ENCODE assay signal across 11 cellular contexts in genomic region chr1:94599090-94599813, GRCh38. TPM values are rescaled to one million over a fixed set of nuclear protein-coding genes. Genes with fewer than 3 reads are reported as not detected.
A peak's percentile ranks its signal among the peaks of the same experiment; 100 is the strongest.
DNase-seq lines count a peak whose midpoint lies in the region; ATAC-seq and TF ChIP-seq lines count a peak whose summit lies in the region.
"Had no signal": no experiment of that assay in that cellular context is flagged by ENCODE, and none has a peak within 500 bp of the region (broad histone marks: within the 10 kb centered on the region; RNA-seq: fewer than 3 reads in every experiment).

No MANE protein-coding gene starts in this region.

- ATAC-seq in PC-3 = peak; percentile 55
- no peak for ATAC-seq in lung (ENCODE audit: insufficient read depth, low FRiP score)
- ATAC-seq in GM21390 (IDR thresholded peaks at IDR 0.05; ENCODE audit: unreplicated experiment) = no peak

- intact Hi-C loops in PC-3 (cut with micrococcal nuclease) = loop anchor here (1.0 kb wide), 1 partner anchor 67 kb away; no protein-coding TSS in a partner anchor

- WGBS in lung, 2 donors = 65 to 66% methylated on average over 11 of the region's 11 CpGs

- H3K27ac Mint-ChIP-seq in endothelial cell (ENCODE audit: unreplicated experiment) = no peak overlapping the region
- no peak overlapping the region for H3K27ac Mint-ChIP-seq in activated CD4-positive, alpha-beta T cell treated with anti-CD3 and anti-CD28 coated beads, Interleukin-2, amount 10 ng/mL, durations not matched to agents 7 days and 5 days
- H3K27ac Mint-ChIP-seq: activated naive CD4-positive, alpha-beta T cell treated with anti-CD3 and anti-CD28 coated beads, Interleukin-2, amount 50 U/mL, for 24 hours had no signal

- DNase-seq in AG09309 (ENCODE audit: low read depth) (no peak), PC-3 (peak; percentile 49), endothelial cell (ENCODE audit: low spot score) (peak; percentile 13), lung (ENCODE audit: low spot score) (peak; percentile 49), NCI-H1105 (lab: John Stamatoyannopoulos, UW) (no peak)
- no peak for DNase-seq in NK-92 treated with Interleukin-12 subunit alpha and Interleukin-12 subunit beta, amount 100 ng/mL, for 24 hours (lab: John Stamatoyannopoulos, UW)
- DNase-seq in activated CD4-positive, alpha-beta T cell treated with anti-CD3 and anti-CD28 coated beads, Interleukin-2, amount 10 ng/mL, durations not matched to agents 7 days and 5 days = no peak
- DNase-seq: kidney glomerular epithelial cell, SIG-M5 had no signal

- peaks cover 9% of the 10 kb centered on the region for H3F3A ChIP-seq in PC-3 (ENCODE audit: low read length, unreplicated experiment)

- CTCF ChIA-PET in PC-3 (lab: Charles Lee) = interaction anchor here (0.8 kb wide), 1 partner anchor 77 kb away, joined by 3 read pairs; no protein-coding TSS in a partner anchor
- CTCF ChIA-PET in activated CD4-positive, alpha-beta T cell treated with anti-CD3 and anti-CD28 coated beads, Interleukin-2, amount 10 ng/mL, durations not matched to agents 7 days and 5 days (lab: Charles Lee) = no interaction called here

- no peaks in the 10 kb centered on the region for H3K27me3 ChIP-seq in PC-3 (ENCODE audit: low read length)
- no peaks in the 10 kb centered on the region for H3K27me3 ChIP-seq in lung (ENCODE audit: control insufficient read depth, insufficient read depth)

- no peaks in the 10 kb centered on the region for H3K79me2 ChIP-seq in PC-3 (ENCODE audit: low read length)

- no peak overlapping the region for H3K27ac ChIP-seq in PC-3 (ENCODE audit: low read length)
- no peak overlapping the region for H3K27ac ChIP-seq in lung (ENCODE audit: low read depth in 1 of 2, low read length in 1 of 2)

- H3K9ac ChIP-seq in PC-3 (ENCODE audit: low read length) = no peak overlapping the region

- no peak overlapping the region for H3K4me3 Mint-ChIP-seq in endothelial cell (ENCODE audit: unreplicated experiment)
- no peak overlapping the region for H3K4me3 Mint-ChIP-seq in activated CD4-positive, alpha-beta T cell treated with anti-CD3 and anti-CD28 coated beads, Interleukin-2, amount 10 ng/mL, durations not matched to agents 7 days and 5 days
- H3K4me3 Mint-ChIP-seq: activated naive CD4-positive, alpha-beta T cell treated with anti-CD3 and anti-CD28 coated beads, Interleukin-2, amount 50 U/mL, for 24 hours had no signal

- TF ChIP-seq CTCF in AG09309 (IDR thresholded peaks at IDR 0.05; ENCODE audit: control insufficient read depth, insufficient read depth, low read depth, low read length, missing control alignments) (peak; percentile 58), PC-3 (conservative IDR thresholded peaks at IDR 0.05; ENCODE audit: low read depth, low read length) (peak; percentile 55), endothelial cell (IDR thresholded peaks at IDR 0.05; ENCODE audit: unreplicated experiment) (no peak), lung (IDR thresholded peaks at IDR 0.05; ENCODE audit: control extremely low read depth, extremely low read depth) (peak; percentile 2)

- no peaks in the 10 kb centered on the region for H3K36me3 Mint-ChIP-seq in endothelial cell (ENCODE audit: low read depth, unreplicated experiment)
- H3K36me3 Mint-ChIP-seq in activated CD4-positive, alpha-beta T cell treated with anti-CD3 and anti-CD28 coated beads, Interleukin-2, amount 10 ng/mL, durations not matched to agents 7 days and 5 days (ENCODE audit: low read depth) = no peaks in the 10 kb centered on the region
- H3K36me3 Mint-ChIP-seq: activated naive CD4-positive, alpha-beta T cell treated with anti-CD3 and anti-CD28 coated beads, Interleukin-2, amount 50 U/mL, for 24 hours had no signal

- H3K27me3 Mint-ChIP-seq in endothelial cell (ENCODE audit: unreplicated experiment) = no peaks in the 10 kb centered on the region
- peaks cover 40% of the 10 kb centered on the region for H3K27me3 Mint-ChIP-seq in activated CD4-positive, alpha-beta T cell treated with anti-CD3 and anti-CD28 coated beads, Interleukin-2, amount 10 ng/mL, durations not matched to agents 7 days and 5 days

- H3K4me3 ChIP-seq in AG09309 (ENCODE audit: control insufficient read depth, low read depth, low read length) (no peak overlapping the region), PC-3 (ENCODE audit: low read length) (no peak overlapping the region), lung (no peak overlapping the region)

- H3K36me3 ChIP-seq in PC-3 (ENCODE audit: low read depth, low read length) (no peaks in the 10 kb centered on the region), lung (ENCODE audit: control insufficient read depth in 2 of 2, insufficient read depth in 2 of 2, low read length in 2 of 2) (no peaks in the 10 kb centered on the region)

- H3K9me3 Mint-ChIP-seq in endothelial cell (ENCODE audit: unreplicated experiment) = no peaks in the 10 kb centered on the region
- peaks cover 2% of the 10 kb centered on the region for H3K9me3 Mint-ChIP-seq in activated CD4-positive, alpha-beta T cell treated with anti-CD3 and anti-CD28 coated beads, Interleukin-2, amount 10 ng/mL, durations not matched to agents 7 days and 5 days
- H3K9me3 Mint-ChIP-seq: activated naive CD4-positive, alpha-beta T cell treated with anti-CD3 and anti-CD28 coated beads, Interleukin-2, amount 50 U/mL, for 24 hours had no signal

- no peaks in the 10 kb centered on the region for H3K4me1 Mint-ChIP-seq in endothelial cell (ENCODE audit: unreplicated experiment)
- H3K4me1 Mint-ChIP-seq in activated CD4-positive, alpha-beta T cell treated with anti-CD3 and anti-CD28 coated beads, Interleukin-2, amount 10 ng/mL, durations not matched to agents 7 days and 5 days = peaks cover 22% of the 10 kb centered on the region
- H3K4me1 Mint-ChIP-seq: activated naive CD4-positive, alpha-beta T cell treated with anti-CD3 and anti-CD28 coated beads, Interleukin-2, amount 50 U/mL, for 24 hours had no signal

- BruUV-seq in PC-3 (replicated peaks; lab: Mats Ljungman, UMichigan) = no TSS peak

- H3K4me2 ChIP-seq in PC-3 (ENCODE audit: low read length) = no peak overlapping the region

- H3K4me1 ChIP-seq in PC-3 (ENCODE audit: insufficient read depth, low read length) = peaks cover 29% of the 10 kb centered on the region
- no peaks in the 10 kb centered on the region for H3K4me1 ChIP-seq in lung (ENCODE audit: control insufficient read depth in 2 of 2, insufficient read depth in 2 of 2, low read length in 2 of 2)

- H3K9me2 ChIP-seq in PC-3 (replicated peaks; ENCODE audit: low read length) = no peaks in the 10 kb centered on the region

- no peaks in the 10 kb centered on the region for H4K20me1 ChIP-seq in PC-3 (ENCODE audit: low read length)

- no peaks in the 10 kb centered on the region for H3K9me3 ChIP-seq in PC-3 (ENCODE audit: low read length)
- H3K9me3 ChIP-seq in lung (ENCODE audit: control insufficient read depth in 2 of 2, insufficient read depth in 1 of 2, low read length in 1 of 2) = no peaks in the 10 kb centered on the region

- H2AFZ ChIP-seq in PC-3 (ENCODE audit: low read length) = no peak overlapping the region

- POLR2A ChIA-PET in PC-3 (lab: Charles Lee; ENCODE audit: unreplicated experiment) = no interaction called here
- POLR2A ChIA-PET in activated CD4-positive, alpha-beta T cell treated with anti-CD3 and anti-CD28 coated beads, Interleukin-2, amount 10 ng/mL, durations not matched to agents 7 days and 5 days (lab: Charles Lee) = no interaction called here

RNA-seq across cellular contexts. Expression of gene F3, which starts 57.7 kb away (rescaled TPM):
- 8.0 and 8.5 TPM in 2 replicates for total RNA-seq in PC-3 (2014; rRNA removed)
- total RNA-seq in endothelial cell (ENCODE audit: unreplicated experiment) = 1.4 TPM
- 100 to 1,000 TPM; 107 to 238 TPM for total RNA-seq in lung
- 100 to 1,000 TPM; 141 to 307 TPM for polyA plus RNA-seq in lung
- total RNA-seq in activated CD4-positive, alpha-beta T cell treated with anti-CD3 and anti-CD28 coated beads, Interleukin-2, amount 10 ng/mL, durations not matched to agents 7 days and 5 days = not detected

Comparison
In these comparisons a context has a peak if more than half of its experiments do, and no peak if none do; other contexts are left out.
1. DNase-seq: peak in PC-3 (single experiment), endothelial cell (single experiment) and lung (single experiment); none in AG09309 (single experiment), NK-92 treated with Interleukin-12 subunit alpha and Interleukin-12 subunit beta, amount 100 ng/mL, for 24 hours (single experiment), activated CD4-positive, alpha-beta T cell treated with anti-CD3 and anti-CD28 coated beads, Interleukin-2, amount 10 ng/mL, durations not matched to agents 7 days and 5 days (single experiment) and NCI-H1105 (single experiment).
2. RNA of gene F3, which starts 57.7 kb away (total RNA-seq): 107 to 238 TPM in lung; 8.0 to 8.5 TPM in PC-3, 1.4 TPM in endothelial cell (single experiment) and not detected in activated CD4-positive, alpha-beta T cell treated with anti-CD3 and anti-CD28 coated beads, Interleukin-2, amount 10 ng/mL, durations not matched to agents 7 days and 5 days; every median in the first group is over 10 times any median in the second.